Comparison of ENCODE assay signal across 2 cellular contexts in genomic region chr20:38429301-38429700, GRCh38.
TF ChIP-seq lines count a peak whose summit lies in the region.

No MANE protein-coding gene starts in this region.

TF ChIP-seq in HepG2, 621 proteins besides CTCF, POLR2A, EP300 and RAD21:
- TF ChIP-seq FOXK1 (CRISPR knock-in tag; IDR thresholded peaks at IDR 0.05; ENCODE audit: borderline replicate concordance, low read depth), result no peak
- TF ChIP-seq NFYC (CRISPR knock-in tag; IDR thresholded peaks at IDR 0.05), result no peak
- no peak for TF ChIP-seq ARID5B (CRISPR knock-in tag; IDR thresholded peaks at IDR 0.05)
- TF ChIP-seq EEA1 (CRISPR knock-in tag; IDR thresholded peaks at IDR 0.05; ENCODE audit: borderline replicate concordance), result no peak
- TF ChIP-seq MEF2D (CRISPR knock-in tag; IDR thresholded peaks at IDR 0.05), result no peak
- no peak for TF ChIP-seq NONO (IDR thresholded peaks at IDR 0.05)
- 0 out of 2 replicates have a peak, but pooled peaks have one; percentile 23 for TF ChIP-seq NONO (CRISPR knock-in tag; conservative IDR thresholded peaks at IDR 0.05)
- TF ChIP-seq ZNF713 (CRISPR knock-in tag; IDR thresholded peaks at IDR 0.05), result peak; percentile 76; the same call in 1 of the 2 replicates
- TF ChIP-seq ZNF230 (CRISPR knock-in tag; IDR thresholded peaks at IDR 0.05), result no peak
- peak; percentile 25; the same call in 1 of the 2 replicates for TF ChIP-seq SSRP1 (CRISPR knock-in tag; IDR thresholded peaks at IDR 0.05)
- 0 out of 2 replicates have a peak, but pooled peaks have one; percentile 52 for TF ChIP-seq ZNF567 (CRISPR knock-in tag; IDR thresholded peaks at IDR 0.05; ENCODE audit: borderline replicate concordance)
- no peak for TF ChIP-seq ZNF232 (CRISPR knock-in tag; IDR thresholded peaks at IDR 0.05; ENCODE audit: borderline replicate concordance)
- no peak for TF ChIP-seq PRMT3 (CRISPR knock-in tag; IDR thresholded peaks at IDR 0.05; ENCODE audit: borderline replicate concordance, low read depth)
- TF ChIP-seq, protein P1, sequence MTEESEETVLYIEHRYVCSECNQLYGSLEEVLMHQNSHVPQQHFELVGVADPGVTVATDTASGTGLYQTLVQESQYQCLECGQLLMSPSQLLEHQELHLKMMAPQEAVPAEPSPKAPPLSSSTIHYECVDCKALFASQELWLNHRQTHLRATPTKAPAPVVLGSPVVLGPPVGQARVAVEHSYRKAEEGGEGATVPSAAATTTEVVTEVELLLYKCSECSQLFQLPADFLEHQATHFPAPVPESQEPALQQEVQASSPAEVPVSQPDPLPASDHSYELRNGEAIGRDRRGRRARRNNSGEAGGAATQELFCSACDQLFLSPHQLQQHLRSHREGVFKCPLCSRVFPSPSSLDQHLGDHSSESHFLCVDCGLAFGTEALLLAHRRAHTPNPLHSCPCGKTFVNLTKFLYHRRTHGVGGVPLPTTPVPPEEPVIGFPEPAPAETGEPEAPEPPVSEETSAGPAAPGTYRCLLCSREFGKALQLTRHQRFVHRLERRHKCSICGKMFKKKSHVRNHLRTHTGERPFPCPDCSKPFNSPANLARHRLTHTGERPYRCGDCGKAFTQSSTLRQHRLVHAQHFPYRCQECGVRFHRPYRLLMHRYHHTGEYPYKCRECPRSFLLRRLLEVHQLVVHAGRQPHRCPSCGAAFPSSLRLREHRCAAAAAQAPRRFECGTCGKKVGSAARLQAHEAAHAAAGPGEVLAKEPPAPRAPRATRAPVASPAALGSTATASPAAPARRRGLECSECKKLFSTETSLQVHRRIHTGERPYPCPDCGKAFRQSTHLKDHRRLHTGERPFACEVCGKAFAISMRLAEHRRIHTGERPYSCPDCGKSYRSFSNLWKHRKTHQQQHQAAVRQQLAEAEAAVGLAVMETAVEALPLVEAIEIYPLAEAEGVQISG (CRISPR knock-in tag; IDR thresholded peaks at IDR 0.05), result no peak
- no peak for TF ChIP-seq ZNF652 (CRISPR knock-in tag; IDR thresholded peaks at IDR 0.05; ENCODE audit: borderline replicate concordance, low read depth)
- 0 out of 2 replicates have a peak, but pooled peaks have one; percentile 54 for TF ChIP-seq NFE2L1 (CRISPR knock-in tag; IDR thresholded peaks at IDR 0.05; ENCODE audit: borderline replicate concordance)
- no peak for TF ChIP-seq GTF2F1 (IDR thresholded peaks at IDR 0.05; ENCODE audit: low read length)
- no peak for TF ChIP-seq TBX2 (CRISPR knock-in tag; IDR thresholded peaks at IDR 0.05; ENCODE audit: borderline replicate concordance)
- TF ChIP-seq SP1 (IDR thresholded peaks at IDR 0.05), result no peak
- TF ChIP-seq SP1 (CRISPR knock-in tag; IDR thresholded peaks at IDR 0.05), result no peak
- 0 out of 2 replicates have a peak, but pooled peaks have one; percentile 21 for TF ChIP-seq ZC3H13 (CRISPR knock-in tag; IDR thresholded peaks at IDR 0.05)
- TF ChIP-seq POLR2AphosphoS2 (IDR thresholded peaks at IDR 0.05; ENCODE audit: low read depth, low read length), result 0 out of 2 replicates have a peak, but pooled peaks have one; percentile 30

TF ChIP-seq in H1, 55 proteins besides CTCF, POLR2A, EP300 and RAD21:
- TF ChIP-seq KDM5A (IDR thresholded peaks at IDR 0.05; ENCODE audit: low read length), result no peak
- TF ChIP-seq KDM4A (IDR thresholded peaks at IDR 0.05; ENCODE audit: low read depth, low read length, severe bottlenecking), result no peak
- no peak for TF ChIP-seq SUZ12 (IDR thresholded peaks at IDR 0.05; ENCODE audit: low read length)
- TF ChIP-seq POLR2AphosphoS5 (IDR thresholded peaks at IDR 0.05; ENCODE audit: low read depth, low read length), result 0 out of 2 replicates have a peak, but pooled peaks have one; percentile 8
- no peak for TF ChIP-seq CHD7 (IDR thresholded peaks at IDR 0.05; ENCODE audit: insufficient replicate concordance, low read length)
- no peak for TF ChIP-seq ASH2L (IDR thresholded peaks at IDR 0.05; ENCODE audit: low read length)
- no peak for TF ChIP-seq HDAC6 (IDR thresholded peaks at IDR 0.05; ENCODE audit: low read depth, low read length)
- no peak for TF ChIP-seq CBX5 (IDR thresholded peaks at IDR 0.05; ENCODE audit: low read depth, low read length)
TF ChIP-seq in H1: peak in this region for 1.
